Comparison of ENCODE assay signal across 1 cellular context in genomic region chr10:122546242-122546641, GRCh38.
TF ChIP-seq lines count a peak whose summit lies in the region.

No MANE protein-coding gene starts in this region.

TF ChIP-seq in IMR-90, 13 proteins besides CTCF, POLR2A, EP300 and RAD21:
- TF ChIP-seq MAZ (IDR thresholded peaks at IDR 0.05; ENCODE audit: borderline replicate concordance, low read depth, low read length) (no peak), RFX5 (IDR thresholded peaks at IDR 0.05; ENCODE audit: low read depth, low read length) (no peak), CHD1 (IDR thresholded peaks at IDR 0.05; ENCODE audit: low read depth, low read length) (no peak), USF2 (IDR thresholded peaks at IDR 0.05; ENCODE audit: low read depth, low read length) (no peak), SMC3 (IDR thresholded peaks at IDR 0.05; ENCODE audit: low read depth, low read length) (no peak), MXI1 (IDR thresholded peaks at IDR 0.05; ENCODE audit: borderline replicate concordance, low read depth, low read length) (no peak), BHLHE40 (IDR thresholded peaks at IDR 0.05; ENCODE audit: low read depth, low read length) (no peak), NFE2L2 (IDR thresholded peaks at IDR 0.05; ENCODE audit: low read depth, low read length) (no peak), ELK1 (IDR thresholded peaks at IDR 0.05; ENCODE audit: borderline replicate concordance, low read depth, low read length) (no peak), MAFK (IDR thresholded peaks at IDR 0.05; ENCODE audit: low read depth, low read length) (no peak), RCOR1 (IDR thresholded peaks at IDR 0.05; ENCODE audit: insufficient replicate concordance, low read length) (no peak), CEBPB (IDR thresholded peaks at IDR 0.05; ENCODE audit: low read depth, low read length) (no peak), FOS (IDR thresholded peaks at IDR 0.05; ENCODE audit: low read depth, low read length) (no peak)
TF ChIP-seq in IMR-90: peak in this region for 0.
